Comparison of ENCODE assay signal across 2 cellular contexts in the genomic region with DNA sequence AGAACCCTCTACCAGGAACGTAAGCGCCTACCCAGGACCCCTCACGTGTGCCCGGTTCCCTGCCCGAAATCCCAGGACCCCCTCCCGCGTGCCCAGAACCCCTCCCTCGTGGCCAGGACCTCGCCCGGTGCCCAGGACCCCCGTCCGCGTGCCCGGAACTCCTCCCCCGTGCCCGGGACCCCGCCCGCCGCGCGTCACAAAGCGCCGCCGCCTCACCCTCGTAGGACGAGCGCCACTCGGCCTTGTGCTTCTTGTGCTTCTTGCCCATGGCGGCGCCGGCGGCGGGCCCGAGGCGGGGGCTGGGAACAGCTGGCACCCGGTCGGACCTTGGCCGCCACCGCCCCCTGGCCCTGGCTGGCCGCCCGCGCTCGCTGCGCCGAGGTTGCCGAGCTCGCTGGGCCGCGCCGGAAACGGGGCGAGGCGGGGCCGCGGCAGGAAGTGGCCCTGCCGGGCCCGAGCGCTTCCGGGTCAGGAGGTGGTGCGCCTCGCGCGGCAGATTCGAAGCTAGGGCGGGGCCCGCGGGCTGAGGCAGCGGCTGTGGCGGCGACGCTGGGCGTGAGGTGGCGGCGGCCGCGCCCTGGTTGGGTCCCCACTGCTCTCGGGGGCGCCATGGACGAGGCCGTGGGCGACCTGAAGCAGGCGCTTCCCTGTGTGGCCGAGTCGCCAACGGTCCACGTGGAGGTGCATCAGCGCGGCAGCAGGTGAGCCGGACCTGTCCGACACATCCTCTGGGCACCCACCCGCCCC.
TF ChIP-seq lines count a peak whose summit lies in the region.

A gene (minus strand): TSS at position 412 of the 747 bp plus-strand sequence. CDS start 144 bp downstream, at position 268.
A gene with protein sequence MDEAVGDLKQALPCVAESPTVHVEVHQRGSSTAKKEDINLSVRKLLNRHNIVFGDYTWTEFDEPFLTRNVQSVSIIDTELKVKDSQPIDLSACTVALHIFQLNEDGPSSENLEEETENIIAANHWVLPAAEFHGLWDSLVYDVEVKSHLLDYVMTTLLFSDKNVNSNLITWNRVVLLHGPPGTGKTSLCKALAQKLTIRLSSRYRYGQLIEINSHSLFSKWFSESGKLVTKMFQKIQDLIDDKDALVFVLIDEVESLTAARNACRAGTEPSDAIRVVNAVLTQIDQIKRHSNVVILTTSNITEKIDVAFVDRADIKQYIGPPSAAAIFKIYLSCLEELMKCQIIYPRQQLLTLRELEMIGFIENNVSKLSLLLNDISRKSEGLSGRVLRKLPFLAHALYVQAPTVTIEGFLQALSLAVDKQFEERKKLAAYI (plus strand): TSS at position 495 of the 747 bp plus-strand sequence. CDS start 115 bp downstream, at position 610.

TF ChIP-seq in A549, 52 proteins besides CTCF, POLR2A, EP300 and RAD21 (continued from another document and continues in another):
- no peak for TF ChIP-seq ZC3H11A (IDR thresholded peaks at IDR 0.05)
- TF ChIP-seq TP53 (CRISPR knock-in tag; IDR thresholded peaks at IDR 0.05) = peak; percentile 28; the same call in 1 of the 2 replicates
- TF ChIP-seq, protein P1, sequence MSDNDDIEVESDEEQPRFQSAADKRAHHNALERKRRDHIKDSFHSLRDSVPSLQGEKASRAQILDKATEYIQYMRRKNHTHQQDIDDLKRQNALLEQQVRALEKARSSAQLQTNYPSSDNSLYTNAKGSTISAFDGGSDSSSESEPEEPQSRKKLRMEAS (IDR thresholded peaks at IDR 0.05) = peak; percentile 80
- no peak for TF ChIP-seq POLR2AphosphoS2 (conservative IDR thresholded peaks at IDR 0.05; ENCODE audit: low read length)
- TF ChIP-seq, protein P2, sequence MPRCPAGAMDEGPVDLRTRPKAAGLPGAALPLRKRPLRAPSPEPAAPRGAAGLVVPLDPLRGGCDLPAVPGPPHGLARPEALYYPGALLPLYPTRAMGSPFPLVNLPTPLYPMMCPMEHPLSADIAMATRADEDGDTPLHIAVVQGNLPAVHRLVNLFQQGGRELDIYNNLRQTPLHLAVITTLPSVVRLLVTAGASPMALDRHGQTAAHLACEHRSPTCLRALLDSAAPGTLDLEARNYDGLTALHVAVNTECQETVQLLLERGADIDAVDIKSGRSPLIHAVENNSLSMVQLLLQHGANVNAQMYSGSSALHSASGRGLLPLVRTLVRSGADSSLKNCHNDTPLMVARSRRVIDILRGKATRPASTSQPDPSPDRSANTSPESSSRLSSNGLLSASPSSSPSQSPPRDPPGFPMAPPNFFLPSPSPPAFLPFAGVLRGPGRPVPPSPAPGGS (IDR thresholded peaks at IDR 0.05) = no peak; the same call in 1 of the 3 replicates
- TF ChIP-seq, protein P3, sequence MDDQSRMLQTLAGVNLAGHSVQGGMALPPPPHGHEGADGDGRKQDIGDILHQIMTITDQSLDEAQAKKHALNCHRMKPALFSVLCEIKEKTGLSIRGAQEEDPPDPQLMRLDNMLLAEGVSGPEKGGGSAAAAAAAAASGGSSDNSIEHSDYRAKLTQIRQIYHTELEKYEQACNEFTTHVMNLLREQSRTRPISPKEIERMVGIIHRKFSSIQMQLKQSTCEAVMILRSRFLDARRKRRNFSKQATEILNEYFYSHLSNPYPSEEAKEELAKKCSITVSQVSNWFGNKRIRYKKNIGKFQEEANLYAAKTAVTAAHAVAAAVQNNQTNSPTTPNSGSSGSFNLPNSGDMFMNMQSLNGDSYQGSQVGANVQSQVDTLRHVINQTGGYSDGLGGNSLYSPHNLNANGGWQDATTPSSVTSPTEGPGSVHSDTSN (IDR thresholded peaks at IDR 0.05) = no peak
- TF ChIP-seq HEYL (CRISPR knock-in tag; IDR thresholded peaks at IDR 0.05) = no peak
- TF ChIP-seq MAFK (IDR thresholded peaks at IDR 0.05; ENCODE audit: partially characterized antibody) = no peak
- TF ChIP-seq ESRRA (IDR thresholded peaks at IDR 0.05; ENCODE audit: borderline replicate concordance, low read length) = no peak
- TF ChIP-seq JUNB (IDR thresholded peaks at IDR 0.05) = no peak
- TF ChIP-seq, protein P4, sequence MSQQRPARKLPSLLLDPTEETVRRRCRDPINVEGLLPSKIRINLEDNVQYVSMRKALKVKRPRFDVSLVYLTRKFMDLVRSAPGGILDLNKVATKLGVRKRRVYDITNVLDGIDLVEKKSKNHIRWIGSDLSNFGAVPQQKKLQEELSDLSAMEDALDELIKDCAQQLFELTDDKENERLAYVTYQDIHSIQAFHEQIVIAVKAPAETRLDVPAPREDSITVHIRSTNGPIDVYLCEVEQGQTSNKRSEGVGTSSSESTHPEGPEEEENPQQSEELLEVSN (IDR thresholded peaks at IDR 0.05; ENCODE audit: borderline replicate concordance, low read depth) = no peak; the same call in 1 of the 2 replicates
- TF ChIP-seq SMC3 (IDR thresholded peaks at IDR 0.05) = no peak
- no peak for TF ChIP-seq NPAS2 (CRISPR knock-in tag; IDR thresholded peaks at IDR 0.05; ENCODE audit: borderline replicate concordance)
- TF ChIP-seq FOSL2 (IDR thresholded peaks at IDR 0.05) = no peak
- TF ChIP-seq FOSL2 (CRISPR knock-in tag; IDR thresholded peaks at IDR 0.05) = no peak
- TF ChIP-seq, protein P5, sequence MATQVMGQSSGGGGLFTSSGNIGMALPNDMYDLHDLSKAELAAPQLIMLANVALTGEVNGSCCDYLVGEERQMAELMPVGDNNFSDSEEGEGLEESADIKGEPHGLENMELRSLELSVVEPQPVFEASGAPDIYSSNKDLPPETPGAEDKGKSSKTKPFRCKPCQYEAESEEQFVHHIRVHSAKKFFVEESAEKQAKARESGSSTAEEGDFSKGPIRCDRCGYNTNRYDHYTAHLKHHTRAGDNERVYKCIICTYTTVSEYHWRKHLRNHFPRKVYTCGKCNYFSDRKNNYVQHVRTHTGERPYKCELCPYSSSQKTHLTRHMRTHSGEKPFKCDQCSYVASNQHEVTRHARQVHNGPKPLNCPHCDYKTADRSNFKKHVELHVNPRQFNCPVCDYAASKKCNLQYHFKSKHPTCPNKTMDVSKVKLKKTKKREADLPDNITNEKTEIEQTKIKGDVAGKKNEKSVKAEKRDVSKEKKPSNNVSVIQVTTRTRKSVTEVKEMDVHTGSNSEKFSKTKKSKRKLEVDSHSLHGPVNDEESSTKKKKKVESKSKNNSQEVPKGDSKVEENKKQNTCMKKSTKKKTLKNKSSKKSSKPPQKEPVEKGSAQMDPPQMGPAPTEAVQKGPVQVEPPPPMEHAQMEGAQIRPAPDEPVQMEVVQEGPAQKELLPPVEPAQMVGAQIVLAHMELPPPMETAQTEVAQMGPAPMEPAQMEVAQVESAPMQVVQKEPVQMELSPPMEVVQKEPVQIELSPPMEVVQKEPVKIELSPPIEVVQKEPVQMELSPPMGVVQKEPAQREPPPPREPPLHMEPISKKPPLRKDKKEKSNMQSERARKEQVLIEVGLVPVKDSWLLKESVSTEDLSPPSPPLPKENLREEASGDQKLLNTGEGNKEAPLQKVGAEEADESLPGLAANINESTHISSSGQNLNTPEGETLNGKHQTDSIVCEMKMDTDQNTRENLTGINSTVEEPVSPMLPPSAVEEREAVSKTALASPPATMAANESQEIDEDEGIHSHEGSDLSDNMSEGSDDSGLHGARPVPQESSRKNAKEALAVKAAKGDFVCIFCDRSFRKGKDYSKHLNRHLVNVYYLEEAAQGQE (IDR thresholded peaks at IDR 0.05) = no peak
- peak; percentile 90 for TF ChIP-seq KDM5A (IDR thresholded peaks at IDR 0.05)
- no peak for TF ChIP-seq FOSB (CRISPR knock-in tag; IDR thresholded peaks at IDR 0.05)
- no peak for TF ChIP-seq KDM1A (IDR thresholded peaks at IDR 0.05; ENCODE audit: low read depth)
- peak; percentile 76 to 95; a peak in 4 of 5 replicates for TF ChIP-seq JUN (IDR thresholded peaks at IDR 0.05)
- TF ChIP-seq HOXA7 (CRISPR knock-in tag; IDR thresholded peaks at IDR 0.05) = no peak
- no peak for TF ChIP-seq RFX5 (IDR thresholded peaks at IDR 0.05)
- TF ChIP-seq, protein P6, sequence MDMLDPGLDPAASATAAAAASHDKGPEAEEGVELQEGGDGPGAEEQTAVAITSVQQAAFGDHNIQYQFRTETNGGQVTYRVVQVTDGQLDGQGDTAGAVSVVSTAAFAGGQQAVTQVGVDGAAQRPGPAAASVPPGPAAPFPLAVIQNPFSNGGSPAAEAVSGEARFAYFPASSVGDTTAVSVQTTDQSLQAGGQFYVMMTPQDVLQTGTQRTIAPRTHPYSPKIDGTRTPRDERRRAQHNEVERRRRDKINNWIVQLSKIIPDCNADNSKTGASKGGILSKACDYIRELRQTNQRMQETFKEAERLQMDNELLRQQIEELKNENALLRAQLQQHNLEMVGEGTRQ (IDR thresholded peaks at IDR 0.05) = no peak
- no peak for TF ChIP-seq MAZ (IDR thresholded peaks at IDR 0.05; ENCODE audit: borderline replicate concordance, low read depth, low read length)

TF ChIP-seq in WTC11, 78 proteins besides CTCF, POLR2A, EP300 and RAD21 (continued from another document and continues in another):
- TF ChIP-seq, protein P7, sequence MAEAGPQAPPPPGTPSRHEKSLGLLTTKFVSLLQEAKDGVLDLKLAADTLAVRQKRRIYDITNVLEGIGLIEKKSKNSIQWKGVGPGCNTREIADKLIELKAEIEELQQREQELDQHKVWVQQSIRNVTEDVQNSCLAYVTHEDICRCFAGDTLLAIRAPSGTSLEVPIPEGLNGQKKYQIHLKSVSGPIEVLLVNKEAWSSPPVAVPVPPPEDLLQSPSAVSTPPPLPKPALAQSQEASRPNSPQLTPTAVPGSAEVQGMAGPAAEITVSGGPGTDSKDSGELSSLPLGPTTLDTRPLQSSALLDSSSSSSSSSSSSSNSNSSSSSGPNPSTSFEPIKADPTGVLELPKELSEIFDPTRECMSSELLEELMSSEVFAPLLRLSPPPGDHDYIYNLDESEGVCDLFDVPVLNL (CRISPR knock-in tag; IDR thresholded peaks at IDR 0.05; ENCODE audit: borderline replicate concordance, low read depth) = peak; percentile 98
- TF ChIP-seq, protein P8, sequence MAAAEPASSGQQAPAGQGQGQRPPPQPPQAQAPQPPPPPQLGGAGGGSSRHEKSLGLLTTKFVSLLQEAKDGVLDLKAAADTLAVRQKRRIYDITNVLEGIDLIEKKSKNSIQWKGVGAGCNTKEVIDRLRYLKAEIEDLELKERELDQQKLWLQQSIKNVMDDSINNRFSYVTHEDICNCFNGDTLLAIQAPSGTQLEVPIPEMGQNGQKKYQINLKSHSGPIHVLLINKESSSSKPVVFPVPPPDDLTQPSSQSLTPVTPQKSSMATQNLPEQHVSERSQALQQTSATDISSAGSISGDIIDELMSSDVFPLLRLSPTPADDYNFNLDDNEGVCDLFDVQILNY (CRISPR knock-in tag; IDR thresholded peaks at IDR 0.05) = peak; percentile 84
- TF ChIP-seq ZNF263 (CRISPR knock-in tag; IDR thresholded peaks at IDR 0.05; ENCODE audit: low read depth) (0 out of 2 replicates have a peak, but pooled peaks have one; percentile 44), CBFB (CRISPR knock-in tag; IDR thresholded peaks at IDR 0.05; ENCODE audit: low read depth) (0 out of 2 replicates have a peak, but pooled peaks have one; percentile 68), RELA (CRISPR knock-in tag; IDR thresholded peaks at IDR 0.05; ENCODE audit: borderline replicate concordance) (peak; percentile 13; the same call in 1 of the 2 replicates), GTF2I (CRISPR knock-in tag; conservative IDR thresholded peaks at IDR 0.05) (no peak), MYBL2 (CRISPR knock-in tag; IDR thresholded peaks at IDR 0.05) (peak; percentile 82; the same call in 1 of the 2 replicates), KAT7 (CRISPR knock-in tag; IDR thresholded peaks at IDR 0.05; ENCODE audit: borderline replicate concordance) (0 out of 2 replicates have a peak, but pooled peaks have one; percentile 53), ZNF121 (CRISPR knock-in tag; IDR thresholded peaks at IDR 0.05) (no peak), ATF1 (CRISPR knock-in tag; IDR thresholded peaks at IDR 0.05) (0 out of 2 replicates have a peak, but pooled peaks have one; percentile 55), JUN (CRISPR knock-in tag; IDR thresholded peaks at IDR 0.05) (peak; percentile 40)
- TF ChIP-seq, protein P9, sequence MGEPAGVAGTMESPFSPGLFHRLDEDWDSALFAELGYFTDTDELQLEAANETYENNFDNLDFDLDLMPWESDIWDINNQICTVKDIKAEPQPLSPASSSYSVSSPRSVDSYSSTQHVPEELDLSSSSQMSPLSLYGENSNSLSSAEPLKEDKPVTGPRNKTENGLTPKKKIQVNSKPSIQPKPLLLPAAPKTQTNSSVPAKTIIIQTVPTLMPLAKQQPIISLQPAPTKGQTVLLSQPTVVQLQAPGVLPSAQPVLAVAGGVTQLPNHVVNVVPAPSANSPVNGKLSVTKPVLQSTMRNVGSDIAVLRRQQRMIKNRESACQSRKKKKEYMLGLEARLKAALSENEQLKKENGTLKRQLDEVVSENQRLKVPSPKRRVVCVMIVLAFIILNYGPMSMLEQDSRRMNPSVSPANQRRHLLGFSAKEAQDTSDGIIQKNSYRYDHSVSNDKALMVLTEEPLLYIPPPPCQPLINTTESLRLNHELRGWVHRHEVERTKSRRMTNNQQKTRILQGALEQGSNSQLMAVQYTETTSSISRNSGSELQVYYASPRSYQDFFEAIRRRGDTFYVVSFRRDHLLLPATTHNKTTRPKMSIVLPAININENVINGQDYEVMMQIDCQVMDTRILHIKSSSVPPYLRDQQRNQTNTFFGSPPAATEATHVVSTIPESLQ (CRISPR knock-in tag; IDR thresholded peaks at IDR 0.05) = no peak; the same call in 1 of the 2 replicates
- TF ChIP-seq, protein P10, sequence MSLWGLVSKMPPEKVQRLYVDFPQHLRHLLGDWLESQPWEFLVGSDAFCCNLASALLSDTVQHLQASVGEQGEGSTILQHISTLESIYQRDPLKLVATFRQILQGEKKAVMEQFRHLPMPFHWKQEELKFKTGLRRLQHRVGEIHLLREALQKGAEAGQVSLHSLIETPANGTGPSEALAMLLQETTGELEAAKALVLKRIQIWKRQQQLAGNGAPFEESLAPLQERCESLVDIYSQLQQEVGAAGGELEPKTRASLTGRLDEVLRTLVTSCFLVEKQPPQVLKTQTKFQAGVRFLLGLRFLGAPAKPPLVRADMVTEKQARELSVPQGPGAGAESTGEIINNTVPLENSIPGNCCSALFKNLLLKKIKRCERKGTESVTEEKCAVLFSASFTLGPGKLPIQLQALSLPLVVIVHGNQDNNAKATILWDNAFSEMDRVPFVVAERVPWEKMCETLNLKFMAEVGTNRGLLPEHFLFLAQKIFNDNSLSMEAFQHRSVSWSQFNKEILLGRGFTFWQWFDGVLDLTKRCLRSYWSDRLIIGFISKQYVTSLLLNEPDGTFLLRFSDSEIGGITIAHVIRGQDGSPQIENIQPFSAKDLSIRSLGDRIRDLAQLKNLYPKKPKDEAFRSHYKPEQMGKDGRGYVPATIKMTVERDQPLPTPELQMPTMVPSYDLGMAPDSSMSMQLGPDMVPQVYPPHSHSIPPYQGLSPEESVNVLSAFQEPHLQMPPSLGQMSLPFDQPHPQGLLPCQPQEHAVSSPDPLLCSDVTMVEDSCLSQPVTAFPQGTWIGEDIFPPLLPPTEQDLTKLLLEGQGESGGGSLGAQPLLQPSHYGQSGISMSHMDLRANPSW (CRISPR knock-in tag; conservative IDR thresholded peaks at IDR 0.05; ENCODE audit: low read depth) = no peak
- TF ChIP-seq, protein P11, sequence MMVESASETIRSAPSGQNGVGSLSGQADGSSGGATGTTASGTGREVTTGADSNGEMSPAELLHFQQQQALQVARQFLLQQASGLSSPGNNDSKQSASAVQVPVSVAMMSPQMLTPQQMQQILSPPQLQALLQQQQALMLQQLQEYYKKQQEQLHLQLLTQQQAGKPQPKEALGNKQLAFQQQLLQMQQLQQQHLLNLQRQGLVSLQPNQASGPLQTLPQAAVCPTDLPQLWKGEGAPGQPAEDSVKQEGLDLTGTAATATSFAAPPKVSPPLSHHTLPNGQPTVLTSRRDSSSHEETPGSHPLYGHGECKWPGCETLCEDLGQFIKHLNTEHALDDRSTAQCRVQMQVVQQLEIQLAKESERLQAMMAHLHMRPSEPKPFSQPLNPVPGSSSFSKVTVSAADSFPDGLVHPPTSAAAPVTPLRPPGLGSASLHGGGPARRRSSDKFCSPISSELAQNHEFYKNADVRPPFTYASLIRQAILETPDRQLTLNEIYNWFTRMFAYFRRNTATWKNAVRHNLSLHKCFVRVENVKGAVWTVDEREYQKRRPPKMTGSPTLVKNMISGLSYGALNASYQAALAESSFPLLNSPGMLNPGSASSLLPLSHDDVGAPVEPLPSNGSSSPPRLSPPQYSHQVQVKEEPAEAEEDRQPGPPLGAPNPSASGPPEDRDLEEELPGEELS (CRISPR knock-in tag; IDR thresholded peaks at IDR 0.05) = peak; percentile 76
